ENCODE assay signal across 8 cellular contexts in genomic region chr9:114908104-114908621, GRCh38. TPM values are rescaled to one million over a fixed set of nuclear protein-coding genes. Genes with fewer than 3 reads are reported as not detected.
DNase-seq lines count a peak whose midpoint lies in the region; ATAC-seq and TF ChIP-seq lines count a peak whose summit lies in the region.

No MANE protein-coding gene starts in this region.

- H3K4me1 ChIP-seq in liver (ENCODE audit: control insufficient read depth in 4 of 4, insufficient read depth in 4 of 4, low read length in 3 of 4), result peaks cover 0 to 17% (median 11%) of the 10 kb centered on the region in 4 donors

- TF ChIP-seq RAD21 in liver (IDR thresholded peaks at IDR 0.05), result peak; percentile 39 to 45

- DNase-seq in NCI-H1092 treated with DMSO at 0.1 percent for 48 hours (lab: John Stamatoyannopoulos, UW), result peak; percentile 94
- DNase-seq in T-helper 17 cell, result no peak
- DNase-seq in effector CD8-positive, alpha-beta T cell (lab: John Stamatoyannopoulos, UW), result no peak
- DNase-seq in activated effector memory CD4-positive, alpha-beta T cell treated with anti-CD3 and anti-CD28 coated beads, Interleukin-2, amount 50 U/mL, for 16 hours, result no peak
- DNase-seq in NCI-H446 (lab: John Stamatoyannopoulos, UW), result no peak

- H3K27me3 Mint-ChIP-seq in T-helper 17 cell, result no peaks in the 10 kb centered on the region

- no peak overlapping the region for H3K27ac ChIP-seq in liver (ENCODE audit: low read depth in 1 of 2, low read length in 2 of 2)

- peaks cover 65% of the 10 kb centered on the region for H3K4me1 Mint-ChIP-seq in T-helper 17 cell

- ATAC-seq in GM19324 (IDR thresholded peaks at IDR 0.05; ENCODE audit: low FRiP score, unreplicated experiment) (peak; percentile 56), T-helper 17 cell (peak; percentile 61), HG02938 (IDR thresholded peaks at IDR 0.05; ENCODE audit: unreplicated experiment) (no peak)

- H3K9me3 ChIP-seq in T-helper 17 cell (ENCODE audit: control insufficient read depth, low read length, poor library complexity, severe bottlenecking), result no peaks in the 10 kb centered on the region
- H3K9me3 ChIP-seq in liver (ENCODE audit: control insufficient read depth in 4 of 4, low read length in 3 of 4), result no peaks in the 10 kb centered on the region

- H3K4me3 Mint-ChIP-seq in T-helper 17 cell, result peak overlapping the region; percentile 84

- H3K27ac Mint-ChIP-seq in T-helper 17 cell, result peak overlapping the region; percentile 97

- H3K27me3 ChIP-seq in liver (ENCODE audit: control insufficient read depth in 4 of 4, insufficient read depth in 4 of 4, low read length in 3 of 4), result no peaks in the 10 kb centered on the region

- no peaks in the 10 kb centered on the region for H3K36me3 ChIP-seq in liver (ENCODE audit: control insufficient read depth in 4 of 4, insufficient read depth in 3 of 4, low read depth in 1 of 4, low read length in 3 of 4)

- H3K36me3 Mint-ChIP-seq in T-helper 17 cell (ENCODE audit: low read depth), result peaks cover 2% of the 10 kb centered on the region

- 40% methylated on average over 3 of the region's 3 CpGs for WGBS in liver

- TF ChIP-seq CTCF in liver (IDR thresholded peaks at IDR 0.05; ENCODE audit: low read depth, low read length, missing input control), result no peak

- no peak overlapping the region for H3K4me3 ChIP-seq in liver (ENCODE audit: low read depth in 1 of 3, low read length in 3 of 3)

- no peak overlapping the region for H3K9ac ChIP-seq in liver (ENCODE audit: low read depth in 1 of 2, low read length in 2 of 2)

TF ChIP-seq in liver, 16 proteins besides CTCF, POLR2A, EP300 and RAD21:
- TF ChIP-seq HNF4G (IDR thresholded peaks at IDR 0.05), result no peak
- peak; percentile 32 for TF ChIP-seq REST (IDR thresholded peaks at IDR 0.05)
- peak; percentile 48 to 72 for TF ChIP-seq HNF4A (conservative IDR thresholded peaks at IDR 0.05)
- TF ChIP-seq TAF1 (conservative IDR thresholded peaks at IDR 0.05), result no peak
- peak; percentile 83 for TF ChIP-seq FOXA2 (IDR thresholded peaks at IDR 0.05)
- TF ChIP-seq SP1 (IDR thresholded peaks at IDR 0.05), result no peak
- TF ChIP-seq YY1 (IDR thresholded peaks at IDR 0.05), result no peak
- TF ChIP-seq MAX (IDR thresholded peaks at IDR 0.05), result no peak
- TF ChIP-seq JUND (IDR thresholded peaks at IDR 0.05), result peak in 1 of 2 donors; percentile 73
- no peak for TF ChIP-seq FOXA1 (IDR thresholded peaks at IDR 0.05)
- no peak for TF ChIP-seq ATF3 (IDR thresholded peaks at IDR 0.05)
- no peak for TF ChIP-seq NR2F2 (IDR thresholded peaks at IDR 0.05)
- TF ChIP-seq EGR1 (IDR thresholded peaks at IDR 0.05; ENCODE audit: low read depth in 2 of 2), result no peak
- TF ChIP-seq RXRA (IDR thresholded peaks at IDR 0.05), result peak in 1 of 2 donors; percentile 78
- no peak for TF ChIP-seq ZBTB33 (IDR thresholded peaks at IDR 0.05)
- TF ChIP-seq GABPA (IDR thresholded peaks at IDR 0.05 in 1 of 2, conservative IDR thresholded peaks at IDR 0.05 in 1 of 2), result no peak
TF ChIP-seq in liver: peak in this region for 5.

RNA-seq across cellular contexts. Expression of gene TNFSF8, which starts 22.2 kb away (rescaled TPM):
- 10 to 100 TPM; 45.7 to 47.6 TPM for total RNA-seq in T-helper 17 cell
- 1 to 10 TPM in 1 of 2 donors, under 1 TPM in 1; 0.28 to 1.4 TPM for total RNA-seq in liver
- under 1 TPM; 0.48 to 0.53 TPM for polyA plus RNA-seq in liver

Comparison
In these comparisons a context has a peak if more than half of its experiments do, and no peak if none do; other contexts are left out.
1. RNA of gene TNFSF8, which starts 22.2 kb away (total RNA-seq): 45.7 to 47.6 TPM in T-helper 17 cell; 0.28 to 1.4 TPM in liver; every median in the first group is over 10 times any median in the second.